34 cellular contexts compared by ENCODE assay signal in genomic region chr12:127717293-127717692, GRCh38.
"Had no signal": no experiment of that assay in that cellular context is flagged by ENCODE, and none has a peak within 500 bp of the region (broad histone marks: within the 10 kb centered on the region; RNA-seq: fewer than 3 reads in every experiment).

No MANE protein-coding gene starts in this region.

- H3K36me3 Mint-ChIP-seq: activated naive CD4-positive, alpha-beta T cell treated with anti-CD3 and anti-CD28 coated beads, Interleukin-2, amount 50 U/mL, for 24 hours; activated naive CD8-positive, alpha-beta T cell treated with anti-CD3 and anti-CD28 coated beads, Interleukin-2, amount 10 ng/mL, durations not matched to agents 7 days and 5 days had no signal

- H3K36me3 ChIP-seq: adrenal gland, brain microvascular endothelial cell, Peyer's patch had no signal

- H3K4me1 Mint-ChIP-seq: activated CD4-positive, alpha-beta T cell treated with anti-CD3 and anti-CD28 coated beads, Interleukin-2, amount 10 ng/mL, durations not matched to agents 7 days and 5 days; activated naive CD4-positive, alpha-beta T cell treated with anti-CD3 and anti-CD28 coated beads, Interleukin-2, amount 50 U/mL, for 24 hours; activated naive CD8-positive, alpha-beta T cell treated with anti-CD3 and anti-CD28 coated beads, Interleukin-2, amount 10 ng/mL, durations not matched to agents 7 days and 5 days had no signal

- H3K27ac ChIP-seq: adrenal gland, brain microvascular endothelial cell, Peyer's patch, RWPE1 had no signal

- ATAC-seq: activated CD8-positive, alpha-beta T cell treated with anti-CD3 and anti-CD28 coated beads, Interleukin-2, amount 10 ng/mL, durations not matched to agents 7 days and 5 days; PC-3; Right ventricle myocardium inferior; SK-N-SH treated with all-trans-retinoic acid at 6 μM for 48 hours had no signal

- H3K4me3 Mint-ChIP-seq: activated CD4-positive, alpha-beta T cell treated with anti-CD3 and anti-CD28 coated beads, Interleukin-2, amount 10 ng/mL, durations not matched to agents 7 days and 5 days; activated CD8-positive, alpha-beta T cell treated with anti-CD3 and anti-CD28 coated beads, Interleukin-2, amount 10 ng/mL, durations not matched to agents 7 days and 5 days; activated naive CD4-positive, alpha-beta T cell treated with anti-CD3 and anti-CD28 coated beads, Interleukin-2, amount 50 U/mL, for 24 hours; activated naive CD8-positive, alpha-beta T cell treated with anti-CD3 and anti-CD28 coated beads, Interleukin-2, amount 10 ng/mL, durations not matched to agents 7 days and 5 days; activated T-cell treated with anti-CD3 and anti-CD28 coated beads, Interleukin-2, amount 50 U/mL, for 24 hours had no signal

- H3K4me3 ChIP-seq: adrenal gland, Peyer's patch had no signal

- H3K9me3 Mint-ChIP-seq: activated CD4-positive, alpha-beta T cell treated with anti-CD3 and anti-CD28 coated beads, Interleukin-2, amount 10 ng/mL, durations not matched to agents 7 days and 5 days; activated naive CD4-positive, alpha-beta T cell treated with anti-CD3 and anti-CD28 coated beads, Interleukin-2, amount 50 U/mL, for 24 hours; activated naive CD8-positive, alpha-beta T cell treated with anti-CD3 and anti-CD28 coated beads, Interleukin-2, amount 10 ng/mL, durations not matched to agents 7 days and 5 days had no signal

- H3K4me1 ChIP-seq: adrenal gland, Peyer's patch had no signal

- H3K9me3 ChIP-seq: adrenal gland, Peyer's patch had no signal

- H3K27me3 Mint-ChIP-seq: activated CD4-positive, alpha-beta T cell treated with anti-CD3 and anti-CD28 coated beads, Interleukin-2, amount 10 ng/mL, durations not matched to agents 7 days and 5 days; activated naive CD4-positive, alpha-beta T cell treated with anti-CD3 and anti-CD28 coated beads, Interleukin-2, amount 50 U/mL, for 24 hours; activated naive CD8-positive, alpha-beta T cell treated with anti-CD3 and anti-CD28 coated beads, Interleukin-2, amount 10 ng/mL, durations not matched to agents 7 days and 5 days; activated T-cell treated with anti-CD3 and anti-CD28 coated beads, Interleukin-2, amount 50 U/mL, for 24 hours had no signal

- H3K27me3 ChIP-seq: adrenal gland, brain microvascular endothelial cell, Peyer's patch had no signal

- DNase-seq: activated CD4-positive, alpha-beta T cell treated with anti-CD3 and anti-CD28 coated beads, Interleukin-2, amount 10 ng/mL, durations not matched to agents 7 days and 5 days; activated CD4-positive, alpha-beta T cell treated with anti-CD3 and anti-CD28 coated beads, Interleukin-2, amount 50 U/mL, for 48 hours; activated CD8-positive, alpha-beta T cell treated with anti-CD3 and anti-CD28 coated beads, Interleukin-2, amount 10 ng/mL, durations not matched to agents 7 days and 5 days; activated gamma-delta T cell; activated naive CD4-positive, alpha-beta T cell treated with Interleukin-2 at 50 U/mL for 16 hours; activated naive CD8-positive, alpha-beta T cell treated with anti-CD3 and anti-CD28 coated beads, Interleukin-2, amount 10 ng/mL, durations not matched to agents 7 days and 5 days; activated T-cell treated with anti-CD3 and anti-CD28 coated beads, Interleukin-2, amount 50 U/mL, for 24 hours; adrenal gland; brain microvascular endothelial cell; central memory CD4-positive, alpha-beta T cell; Karpas-422; KBM-7; MM.1S; MV-4-11; NCI-H1092; NCI-H1436 treated with DMSO at 0.1 percent for 48 hours; NCI-H1694 treated with DMSO at 0.1 percent for 48 hours; NCI-H2029; NCI-H2171; NCI-H510A; NCI-H526; NCI-H748 treated with DMSO at 0.1 percent for 48 hours; NK-92 treated with Interleukin-12 subunit alpha and Interleukin-12 subunit beta, amount 100 ng/mL, for 24 hours; PC-3; Peyer's patch; SIG-M5; T-helper 1 cell; T-helper 2 cell; T-helper 9 cell had no signal

- H3K27ac Mint-ChIP-seq: activated CD4-positive, alpha-beta T cell treated with anti-CD3 and anti-CD28 coated beads, Interleukin-2, amount 10 ng/mL, durations not matched to agents 7 days and 5 days; activated CD8-positive, alpha-beta T cell treated with anti-CD3 and anti-CD28 coated beads, Interleukin-2, amount 10 ng/mL, durations not matched to agents 7 days and 5 days; activated naive CD4-positive, alpha-beta T cell treated with anti-CD3 and anti-CD28 coated beads, Interleukin-2, amount 50 U/mL, for 24 hours; activated naive CD8-positive, alpha-beta T cell treated with anti-CD3 and anti-CD28 coated beads, Interleukin-2, amount 10 ng/mL, durations not matched to agents 7 days and 5 days; activated T-cell treated with anti-CD3 and anti-CD28 coated beads, Interleukin-2, amount 50 U/mL, for 24 hours; activated T-helper 2 cell treated with anti-CD3 and anti-CD28 coated beads, Interferon-gamma antibody, Interleukin-2, Interleukin-4, amounts not matched to agents 10 μg/mL and 5 μg/mL and 100 μg/mL, durations not matched to agents 14 hours and 24 hours and 36 hours had no signal
